8 cellular contexts compared by ENCODE assay signal in genomic region chr3:170414202-170414663, GRCh38. TPM values are rescaled to one million over a fixed set of nuclear protein-coding genes. Genes with fewer than 3 reads are reported as not detected.
DNase-seq lines count a peak whose midpoint lies in the region; ATAC-seq and TF ChIP-seq lines count a peak whose summit lies in the region.

No MANE protein-coding gene starts in this region.

- peak; percentile 60 for DNase-seq in ACHN
- peak; percentile 63 for DNase-seq in GM10248 (ENCODE audit: extremely low spot score)
- DNase-seq in HL-60 (ENCODE audit: low read depth in 1 of 2, low spot score in 1 of 2) = peak; percentile 15 to 40
- DNase-seq in NCI-H748 treated with DMSO at 0.1 percent for 48 hours (lab: John Stamatoyannopoulos, UW) = peak; percentile 67
- peak; percentile 14 for DNase-seq in activated T-cell treated with anti-CD3 and anti-CD28 coated beads, Interleukin-2, amount 50 U/mL, for 4 hours
- DNase-seq in trophoblast cell = peak; percentile 34 to 87
- no peak for DNase-seq in NK-92 treated with Interleukin-12 subunit alpha and Interleukin-12 subunit beta, amount 100 ng/mL, for 24 hours (lab: John Stamatoyannopoulos, UW)

- H3K27me3 ChIP-seq in HL-60 (ENCODE audit: insufficient read depth, poor library complexity, severe bottlenecking) (peaks cover 20% of the 10 kb centered on the region), gastroesophageal sphincter (peaks cover 44% of the 10 kb centered on the region), trophoblast cell (ENCODE audit: insufficient read depth, low read length) (peaks cover 3% of the 10 kb centered on the region)

- TF ChIP-seq POLR2A in gastroesophageal sphincter (IDR thresholded peaks at IDR 0.05) = no peak

- H2AK5ac ChIP-seq in trophoblast cell (ENCODE audit: low read length) = no peak overlapping the region

- ATAC-seq in activated T-cell treated with anti-CD3 and anti-CD28 coated beads, Interleukin-2, amount 50 U/mL, for 4 hours = peak; percentile 50 to 56
- no peak for ATAC-seq in gastroesophageal sphincter

- no peaks in the 10 kb centered on the region for H3K9me3 Mint-ChIP-seq in activated T-cell treated with anti-CD3 and anti-CD28 coated beads, Interleukin-2, amount 50 U/mL, for 4 hours

- no peak overlapping the region for H4K8ac ChIP-seq in trophoblast cell (ENCODE audit: low read depth, low read length)

- peaks cover 10% of the 10 kb centered on the region for H3K4me1 Mint-ChIP-seq in activated T-cell treated with anti-CD3 and anti-CD28 coated beads, Interleukin-2, amount 50 U/mL, for 4 hours (ENCODE audit: low read depth)

- TF ChIP-seq CTCF in GM10248 (IDR thresholded peaks at IDR 0.05; ENCODE audit: control extremely low read depth, extremely low read depth, low read depth, missing control alignments) (peak; percentile 88), HL-60 (IDR thresholded peaks at IDR 0.05; ENCODE audit: insufficient read depth, low read length) (peak; percentile 100), gastroesophageal sphincter (IDR thresholded peaks at IDR 0.05) (peak; percentile 65 to 85 (median 74))

- in situ Hi-C loops in ACHN (cut with HindIII; ENCODE audit: low pct_ligation_motif_present, low pct_unique_long_range_greater_than_20kb, low sequenced_read_pairs) = no loop called here

- peaks cover 0 to 16% (median 7%) of the 10 kb centered on the region in 3 donors for H3K4me1 ChIP-seq in gastroesophageal sphincter
- H3K4me1 ChIP-seq in trophoblast cell (ENCODE audit: control insufficient read depth in 1 of 2, insufficient read depth in 2 of 2, low read length in 2 of 2) = peaks cover 0 to 3% of the 10 kb centered on the region in 2 experiments

- CTCF ChIA-PET in GM10248 (lab: Yijun Ruan, JAX) = interaction anchor here (0.6 to 10.9 kb wide), 75 partner anchors 9 to 1348 kb away, joined by 3 to 224 read pairs (median 4); partner anchors contain the start of genes PRKCI and RPL22L1

- H2BK120ac ChIP-seq in trophoblast cell (ENCODE audit: insufficient read depth, low read length, poor library complexity) = no peak overlapping the region

- 24 to 27% methylated on average over 3 to 5 of the region's 5 CpGs for WGBS in gastroesophageal sphincter (ENCODE audit: low coverage in 1 of 2), 2 donors
- no CpG with 5 or more reads among the region's 5 CpGs for WGBS in trophoblast cell (ENCODE audit: extremely low coverage, insufficient coverage, insufficient read length)

- no peaks in the 10 kb centered on the region for H3K79me2 ChIP-seq in trophoblast cell (ENCODE audit: control insufficient read depth, insufficient read depth, low read length, poor library complexity)

- no peaks in the 10 kb centered on the region for H3K79me1 ChIP-seq in trophoblast cell (ENCODE audit: low read length)

- no peak overlapping the region for H3K4me2 ChIP-seq in trophoblast cell (ENCODE audit: low read length)

- peaks cover 20% of the 10 kb centered on the region for H3K27me3 Mint-ChIP-seq in activated T-cell treated with anti-CD3 and anti-CD28 coated beads, Interleukin-2, amount 50 U/mL, for 4 hours (ENCODE audit: low read depth)

- no peak overlapping the region for H3K27ac ChIP-seq in HL-60 (replicated peaks)
- H3K27ac ChIP-seq in gastroesophageal sphincter = no peak overlapping the region
- H3K27ac ChIP-seq in trophoblast cell (ENCODE audit: low read depth, low read length) = no peak overlapping the region

- H3K4ac ChIP-seq in trophoblast cell (ENCODE audit: low read depth, low read length) = no peak overlapping the region

- H2AFZ ChIP-seq in trophoblast cell (ENCODE audit: insufficient read depth, low read length, poor library complexity) = no peak overlapping the region

- no peaks in the 10 kb centered on the region for H3K36me3 Mint-ChIP-seq in activated T-cell treated with anti-CD3 and anti-CD28 coated beads, Interleukin-2, amount 50 U/mL, for 4 hours (ENCODE audit: insufficient read depth)

- H3K4me3 Mint-ChIP-seq in activated T-cell treated with anti-CD3 and anti-CD28 coated beads, Interleukin-2, amount 50 U/mL, for 4 hours = no peak overlapping the region

- H2BK12ac ChIP-seq in trophoblast cell (ENCODE audit: low read length) = no peak overlapping the region

- H3K9me3 ChIP-seq in gastroesophageal sphincter = no peaks in the 10 kb centered on the region
- peaks cover 2% of the 10 kb centered on the region for H3K9me3 ChIP-seq in trophoblast cell (ENCODE audit: insufficient read depth, low read depth, low read length)

- H3K9ac ChIP-seq in trophoblast cell (ENCODE audit: low read length) = no peak overlapping the region

- H3K14ac ChIP-seq in trophoblast cell (ENCODE audit: low read length) = no peak overlapping the region

- H3K4me3 ChIP-seq in HL-60 (replicated peaks; ENCODE audit: insufficient read depth, low read length) (no peak overlapping the region), gastroesophageal sphincter (no peak overlapping the region), trophoblast cell (ENCODE audit: low read depth, low read length) (no peak overlapping the region)

- H4K91ac ChIP-seq in trophoblast cell (ENCODE audit: low read depth, low read length) = no peak overlapping the region

- H3K36me3 ChIP-seq in gastroesophageal sphincter (no peaks in the 10 kb centered on the region), trophoblast cell (ENCODE audit: control insufficient read depth in 1 of 2, insufficient read depth in 2 of 2, low read length in 2 of 2) (no peaks in the 10 kb centered on the region)

- H2BK5ac ChIP-seq in trophoblast cell (ENCODE audit: low read depth, low read length, poor library complexity) = no peak overlapping the region

- POLR2A ChIA-PET in GM10248 (lab: Yijun Ruan, JAX) = no interaction called here

- H3K23ac ChIP-seq in trophoblast cell (ENCODE audit: low read length) = no peak overlapping the region

- no peak overlapping the region for H3K18ac ChIP-seq in trophoblast cell (ENCODE audit: low read length)

- TF ChIP-seq EP300 in gastroesophageal sphincter (IDR thresholded peaks at IDR 0.05) = no peak

- H4K12ac ChIP-seq in trophoblast cell (ENCODE audit: low read depth, low read length) = no peak overlapping the region

RNA-seq across cellular contexts. Expression of gene CLDN11, which starts 4.4 kb away (rescaled TPM):
- under 1 TPM; 0.19 to 0.38 (median 0.32) TPM for total RNA-seq in activated T-cell treated with anti-CD3 and anti-CD28 coated beads, Interleukin-2, amount 50 U/mL, for 4 hours
- total RNA-seq in gastroesophageal sphincter = 1 to 10 TPM; 1.4 to 7.7 (median 2.5) TPM
- 0.27 and 0.35 TPM in 2 replicates for polyA plus RNA-seq in trophoblast cell (2013)

RNA-seq across cellular contexts. Expression of gene SKIL, which starts 56.7 kb away (rescaled TPM):
- 10 to 100 TPM; 19.3 to 23.4 (median 20.0) TPM for total RNA-seq in activated T-cell treated with anti-CD3 and anti-CD28 coated beads, Interleukin-2, amount 50 U/mL, for 4 hours
- 10 to 100 TPM; 29.1 to 52.8 (median 35.9) TPM for total RNA-seq in gastroesophageal sphincter
- 90.2 and 92.2 TPM in 2 replicates for polyA plus RNA-seq in trophoblast cell (2013)
